ENCODE assay signal across 1 cellular context in the genomic region with DNA sequence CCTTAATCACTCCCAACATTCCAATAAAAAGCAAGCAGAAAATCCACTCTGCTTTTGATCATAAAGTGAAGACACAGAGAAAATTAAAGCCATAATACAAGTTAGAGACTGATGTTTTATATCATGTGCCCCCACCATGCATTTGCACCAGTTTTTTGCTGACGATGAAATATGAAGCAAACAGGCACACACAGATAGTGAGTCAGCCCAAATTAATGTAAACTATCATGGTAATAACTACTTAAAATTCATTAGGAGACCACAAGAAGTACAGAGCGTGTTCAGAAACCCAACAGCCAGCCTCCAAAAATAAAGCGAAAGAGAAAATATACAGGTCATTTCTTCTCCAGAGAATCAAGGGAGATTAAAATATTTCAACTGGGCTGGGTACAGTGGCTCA.
A peak's percentile ranks its signal among the peaks of the same experiment; 100 is the strongest.
TF ChIP-seq lines count a peak whose summit lies in the region.

No MANE protein-coding gene starts in this region.

TF ChIP-seq in IMR-90, 13 proteins besides CTCF, POLR2A, EP300 and RAD21:
- TF ChIP-seq MAFK (IDR thresholded peaks at IDR 0.05; ENCODE audit: low read depth, low read length) (peak; percentile 92), RFX5 (IDR thresholded peaks at IDR 0.05; ENCODE audit: low read depth, low read length) (no peak), BHLHE40 (IDR thresholded peaks at IDR 0.05; ENCODE audit: low read depth, low read length) (no peak), MXI1 (IDR thresholded peaks at IDR 0.05; ENCODE audit: borderline replicate concordance, low read depth, low read length) (no peak), NFE2L2 (IDR thresholded peaks at IDR 0.05; ENCODE audit: low read depth, low read length) (peak; percentile 15; the same call in 1 of the 2 replicates), MAZ (IDR thresholded peaks at IDR 0.05; ENCODE audit: borderline replicate concordance, low read depth, low read length) (no peak), CEBPB (IDR thresholded peaks at IDR 0.05; ENCODE audit: low read depth, low read length) (no peak), RCOR1 (IDR thresholded peaks at IDR 0.05; ENCODE audit: insufficient replicate concordance, low read length) (no peak), FOS (IDR thresholded peaks at IDR 0.05; ENCODE audit: low read depth, low read length) (peak; percentile 40; the same call in 1 of the 2 replicates), SMC3 (IDR thresholded peaks at IDR 0.05; ENCODE audit: low read depth, low read length) (no peak), CHD1 (IDR thresholded peaks at IDR 0.05; ENCODE audit: low read depth, low read length) (no peak)
- TF ChIP-seq, protein P1, sequence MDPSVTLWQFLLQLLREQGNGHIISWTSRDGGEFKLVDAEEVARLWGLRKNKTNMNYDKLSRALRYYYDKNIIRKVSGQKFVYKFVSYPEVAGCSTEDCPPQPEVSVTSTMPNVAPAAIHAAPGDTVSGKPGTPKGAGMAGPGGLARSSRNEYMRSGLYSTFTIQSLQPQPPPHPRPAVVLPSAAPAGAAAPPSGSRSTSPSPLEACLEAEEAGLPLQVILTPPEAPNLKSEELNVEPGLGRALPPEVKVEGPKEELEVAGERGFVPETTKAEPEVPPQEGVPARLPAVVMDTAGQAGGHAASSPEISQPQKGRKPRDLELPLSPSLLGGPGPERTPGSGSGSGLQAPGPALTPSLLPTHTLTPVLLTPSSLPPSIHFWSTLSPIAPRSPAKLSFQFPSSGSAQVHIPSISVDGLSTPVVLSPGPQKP (IDR thresholded peaks at IDR 0.05; ENCODE audit: borderline replicate concordance, low read depth, low read length): no peak
- TF ChIP-seq, protein P2, sequence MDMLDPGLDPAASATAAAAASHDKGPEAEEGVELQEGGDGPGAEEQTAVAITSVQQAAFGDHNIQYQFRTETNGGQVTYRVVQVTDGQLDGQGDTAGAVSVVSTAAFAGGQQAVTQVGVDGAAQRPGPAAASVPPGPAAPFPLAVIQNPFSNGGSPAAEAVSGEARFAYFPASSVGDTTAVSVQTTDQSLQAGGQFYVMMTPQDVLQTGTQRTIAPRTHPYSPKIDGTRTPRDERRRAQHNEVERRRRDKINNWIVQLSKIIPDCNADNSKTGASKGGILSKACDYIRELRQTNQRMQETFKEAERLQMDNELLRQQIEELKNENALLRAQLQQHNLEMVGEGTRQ (IDR thresholded peaks at IDR 0.05; ENCODE audit: low read depth, low read length): no peak
